ENCODE assay signal across 8 cellular contexts in the genomic region with DNA sequence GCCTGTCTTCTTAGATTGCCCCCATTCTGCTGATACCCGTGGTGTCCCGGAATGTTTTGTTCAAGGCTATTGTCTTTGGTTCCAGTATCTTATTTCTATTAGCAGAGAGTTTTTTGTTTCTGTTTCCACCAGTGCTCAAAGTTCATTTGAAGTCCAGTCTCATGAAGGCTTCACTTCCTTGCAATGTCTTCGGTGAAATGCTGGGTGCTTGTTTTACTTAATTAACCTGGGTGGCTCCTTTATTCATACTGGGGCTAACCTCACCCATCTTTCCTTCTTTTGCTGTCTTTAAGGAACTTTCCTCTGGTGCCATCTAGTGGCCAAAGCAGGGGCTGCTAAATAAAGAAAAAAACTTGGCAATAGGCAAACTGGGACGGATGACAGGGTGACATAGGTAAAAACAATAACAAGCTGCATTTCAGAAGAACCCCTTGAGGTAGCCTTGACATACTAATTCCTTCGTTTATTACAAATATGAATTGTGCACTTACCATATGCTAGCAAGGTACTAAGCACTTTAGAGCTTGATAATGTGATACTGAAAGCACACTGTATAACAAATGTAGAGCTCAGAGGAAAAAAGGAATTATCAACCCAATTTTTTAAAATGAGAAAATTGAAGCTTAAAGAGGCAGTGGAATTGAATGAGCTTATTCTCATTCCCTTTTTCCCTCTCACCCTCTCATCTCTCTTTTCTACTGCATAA. TPM values are rescaled to one million over a fixed set of nuclear protein-coding genes. Genes with fewer than 3 reads are reported as not detected.
DNase-seq lines count a peak whose midpoint lies in the region; ATAC-seq and TF ChIP-seq lines count a peak whose summit lies in the region.

No MANE protein-coding gene starts in this region.

- H3K27ac ChIP-seq in gastroesophageal sphincter (no peak overlapping the region), trophoblast cell (ENCODE audit: low read depth, low read length) (no peak overlapping the region)

- peak; percentile 30 for DNase-seq in DMS153 treated with DMSO at 0.1 percent for 48 hours (lab: John Stamatoyannopoulos, UW; ENCODE audit: unreplicated experiment)
- DNase-seq in SHP77 treated with DMSO at 0.1 percent for 48 hours (lab: John Stamatoyannopoulos, UW), result peak; percentile 10
- peak; percentile 40 for DNase-seq in activated T-helper 9 cell treated with anti-CD3 and anti-CD28 coated beads, Interleukin-2, amount 50 U/mL, for 16 hours (ENCODE audit: low read depth)
- peak; percentile 66 to 91 for DNase-seq in trophoblast cell
- no peak for DNase-seq in type B pancreatic cell (ENCODE audit: extremely low spot score, unreplicated experiment)

- H3K36me3 ChIP-seq in Loucy (ENCODE audit: insufficient read depth, low read length) (no peaks in the 10 kb centered on the region), gastroesophageal sphincter (no peaks in the 10 kb centered on the region), trophoblast cell (ENCODE audit: control insufficient read depth in 1 of 2, insufficient read depth in 2 of 2, low read length in 2 of 2) (no peaks in the 10 kb centered on the region)

- H3K27me3 ChIP-seq in Loucy (ENCODE audit: insufficient read depth, low read length, poor library complexity, severe bottlenecking) (no peaks in the 10 kb centered on the region), gastroesophageal sphincter (no peaks in the 10 kb centered on the region), trophoblast cell (ENCODE audit: insufficient read depth, low read length) (no peaks in the 10 kb centered on the region)

- peaks cover 11% of the 10 kb centered on the region for H3K4me1 Mint-ChIP-seq in type B pancreatic cell (ENCODE audit: unreplicated experiment)

- no peak overlapping the region for H3K27ac Mint-ChIP-seq in type B pancreatic cell

- no peak overlapping the region for H3K14ac ChIP-seq in trophoblast cell (ENCODE audit: low read length)

- H3K4me2 ChIP-seq in Loucy (ENCODE audit: low read depth, low read length, poor library complexity, severe bottlenecking) (peak overlapping the region; percentile 2), trophoblast cell (ENCODE audit: low read length) (no peak overlapping the region)

- H3K4me3 ChIP-seq in Loucy (ENCODE audit: low read length, poor library complexity, severe bottlenecking) (no peak overlapping the region), gastroesophageal sphincter (no peak overlapping the region), trophoblast cell (ENCODE audit: low read depth, low read length) (no peak overlapping the region)

- H2AFZ ChIP-seq in Loucy (ENCODE audit: low read length) (no peak overlapping the region), trophoblast cell (ENCODE audit: insufficient read depth, low read length, poor library complexity) (no peak overlapping the region)

- H3K9me3 Mint-ChIP-seq in type B pancreatic cell, result no peaks in the 10 kb centered on the region

- TF ChIP-seq CTCF in Loucy (conservative IDR thresholded peaks at IDR 0.05; ENCODE audit: low read length), result peak; percentile 97
- TF ChIP-seq CTCF in gastroesophageal sphincter (IDR thresholded peaks at IDR 0.05), result peak; percentile 86 to 93 (median 90)
- TF ChIP-seq CTCF in type B pancreatic cell (conservative IDR thresholded peaks at IDR 0.05), result peak; percentile 95

- H2AK5ac ChIP-seq in trophoblast cell (ENCODE audit: low read length), result no peak overlapping the region

- no peak overlapping the region for H3K18ac ChIP-seq in trophoblast cell (ENCODE audit: low read length)

- no peaks in the 10 kb centered on the region for H3K36me3 Mint-ChIP-seq in type B pancreatic cell

- H3K79me2 ChIP-seq in Loucy (ENCODE audit: insufficient read depth, low read length), result no peaks in the 10 kb centered on the region
- H3K79me2 ChIP-seq in trophoblast cell (ENCODE audit: control insufficient read depth, insufficient read depth, low read length, poor library complexity), result no peaks in the 10 kb centered on the region

- no peaks in the 10 kb centered on the region for H3K79me1 ChIP-seq in trophoblast cell (ENCODE audit: low read length)

- no peak overlapping the region for H3K4ac ChIP-seq in trophoblast cell (ENCODE audit: low read depth, low read length)

- no peak overlapping the region for H4K8ac ChIP-seq in trophoblast cell (ENCODE audit: low read depth, low read length)

- no peak overlapping the region for H4K91ac ChIP-seq in trophoblast cell (ENCODE audit: low read depth, low read length)

- ATAC-seq in GM21737 (IDR thresholded peaks at IDR 0.05; ENCODE audit: unreplicated experiment), result peak; percentile 67
- peak; percentile 70 for ATAC-seq in gastroesophageal sphincter

- 6 to 16% methylated on average over 5 of the region's 5 CpGs for WGBS in gastroesophageal sphincter (ENCODE audit: low coverage in 1 of 2), 2 donors
- WGBS in trophoblast cell (ENCODE audit: extremely low coverage, insufficient coverage, insufficient read length), result no CpG with 5 or more reads among the region's 5 CpGs

- H2BK120ac ChIP-seq in trophoblast cell (ENCODE audit: insufficient read depth, low read length, poor library complexity), result no peak overlapping the region

- no peak overlapping the region for H4K12ac ChIP-seq in trophoblast cell (ENCODE audit: low read depth, low read length)

- H3K9me2 ChIP-seq in Loucy (replicated peaks; ENCODE audit: low read depth, low read length), result no peaks in the 10 kb centered on the region

- H2BK5ac ChIP-seq in trophoblast cell (ENCODE audit: low read depth, low read length, poor library complexity), result no peak overlapping the region

- H4K20me1 ChIP-seq in Loucy (ENCODE audit: insufficient read depth, low read length, poor library complexity, severe bottlenecking), result no peaks in the 10 kb centered on the region

- no peak for TF ChIP-seq POLR2A in gastroesophageal sphincter (IDR thresholded peaks at IDR 0.05)

- H3K9ac ChIP-seq in Loucy (ENCODE audit: low read depth, low read length, poor library complexity, severe bottlenecking) (no peak overlapping the region), trophoblast cell (ENCODE audit: low read length) (no peak overlapping the region)

- H2BK12ac ChIP-seq in trophoblast cell (ENCODE audit: low read length), result no peak overlapping the region

- H3K9me3 ChIP-seq in Loucy (ENCODE audit: insufficient read depth, low read depth, low read length) (no peaks in the 10 kb centered on the region), gastroesophageal sphincter (no peaks in the 10 kb centered on the region), trophoblast cell (ENCODE audit: insufficient read depth, low read depth, low read length) (no peaks in the 10 kb centered on the region)

- no peaks in the 10 kb centered on the region for H3K4me1 ChIP-seq in Loucy (ENCODE audit: insufficient read depth, low read length, poor library complexity, severe bottlenecking)
- peaks cover 0 to 10% (median 0%) of the 10 kb centered on the region in 3 donors for H3K4me1 ChIP-seq in gastroesophageal sphincter
- no peaks in the 10 kb centered on the region for H3K4me1 ChIP-seq in trophoblast cell (ENCODE audit: control insufficient read depth in 1 of 2, insufficient read depth in 2 of 2, low read length in 2 of 2)

- H3K27me3 Mint-ChIP-seq in type B pancreatic cell, result peaks cover 10% of the 10 kb centered on the region

- no peak for TF ChIP-seq EP300 in gastroesophageal sphincter (IDR thresholded peaks at IDR 0.05)

- H3K4me3 Mint-ChIP-seq in type B pancreatic cell, result peak overlapping the region; percentile 10

- H3K23ac ChIP-seq in trophoblast cell (ENCODE audit: low read length), result no peak overlapping the region

- no peaks in the 10 kb centered on the region for H3F3A ChIP-seq in Loucy (ENCODE audit: low read depth)

RNA-seq across cellular contexts. Expression of gene SMIM36, which starts 2.8 kb away (rescaled TPM):
- total RNA-seq in gastroesophageal sphincter (not detected), type B pancreatic cell (ENCODE audit: low replicate concordance) (not detected in 2 replicates)
- not detected in 2 replicates for polyA plus RNA-seq in trophoblast cell (2013)
